Comparison of ENCODE assay signal across 1 cellular context in genomic region chr6:35727206-35727934, GRCh38.
TF ChIP-seq lines count a peak whose summit lies in the region.

No MANE protein-coding gene starts in this region.

TF ChIP-seq in HepG2, 621 proteins besides CTCF, POLR2A, EP300 and RAD21 (continued from another document):
- TF ChIP-seq ZHX2 (IDR thresholded peaks at IDR 0.05; ENCODE audit: low read depth) (no peak), ZHX2 (CRISPR knock-in tag; IDR thresholded peaks at IDR 0.05; ENCODE audit: borderline replicate concordance) (no peak), TAF1 (CRISPR knock-in tag; IDR thresholded peaks at IDR 0.05) (peak; percentile 53; the same call in 1 of the 2 replicates), SMAD3 (CRISPR knock-in tag; IDR thresholded peaks at IDR 0.05) (no peak), YEATS2 (CRISPR knock-in tag; IDR thresholded peaks at IDR 0.05; ENCODE audit: borderline replicate concordance) (0 out of 2 replicates have a peak, but pooled peaks have one; percentile 3), NPAS2 (CRISPR knock-in tag; IDR thresholded peaks at IDR 0.05; ENCODE audit: borderline replicate concordance) (no peak), BRCA1 (CRISPR knock-in tag; IDR thresholded peaks at IDR 0.05) (no peak), NFKB2 (CRISPR knock-in tag; IDR thresholded peaks at IDR 0.05; ENCODE audit: borderline replicate concordance) (peak; percentile 10; the same call in 1 of the 2 replicates), NCOA1 (CRISPR knock-in tag; IDR thresholded peaks at IDR 0.05) (0 out of 2 replicates have a peak, but pooled peaks have one; percentile 20), ZNF367 (CRISPR knock-in tag; IDR thresholded peaks at IDR 0.05; ENCODE audit: borderline replicate concordance) (0 out of 2 replicates have a peak, but pooled peaks have one; percentile 12), ZKSCAN1 (IDR thresholded peaks at IDR 0.05; ENCODE audit: low read length) (no peak), SP1 (IDR thresholded peaks at IDR 0.05) (no peak), SP1 (CRISPR knock-in tag; IDR thresholded peaks at IDR 0.05) (no peak), RNF2 (conservative IDR thresholded peaks at IDR 0.05; ENCODE audit: low read depth) (0 out of 2 replicates have a peak, but pooled peaks have one; percentile 51), STAG1 (CRISPR knock-in tag; IDR thresholded peaks at IDR 0.05) (no peak), ZNF34 (CRISPR knock-in tag; IDR thresholded peaks at IDR 0.05; ENCODE audit: borderline replicate concordance) (peak; percentile 90), ZNF382 (CRISPR knock-in tag; IDR thresholded peaks at IDR 0.05; ENCODE audit: borderline replicate concordance) (no peak), ZNF138 (CRISPR knock-in tag; IDR thresholded peaks at IDR 0.05; ENCODE audit: low read depth) (no peak), ZNF704 (CRISPR knock-in tag; IDR thresholded peaks at IDR 0.05; ENCODE audit: borderline replicate concordance) (no peak), ZNF782 (CRISPR knock-in tag; IDR thresholded peaks at IDR 0.05; ENCODE audit: borderline replicate concordance) (0 out of 2 replicates have a peak, but pooled peaks have one; percentile 28), ARNT2 (CRISPR knock-in tag; IDR thresholded peaks at IDR 0.05; ENCODE audit: low read depth) (0 out of 2 replicates have a peak, but pooled peaks have one; percentile 37), MXD4 (CRISPR knock-in tag; IDR thresholded peaks at IDR 0.05) (no peak), ZNF598 (CRISPR knock-in tag; IDR thresholded peaks at IDR 0.05; ENCODE audit: borderline replicate concordance) (0 out of 2 replicates have a peak, but pooled peaks have one; percentile 1)
